ENCODE assay signal across 8 cellular contexts in genomic region chr19:13840751-13841338, GRCh38. TPM values are rescaled to one million over a fixed set of nuclear protein-coding genes. Genes with fewer than 3 reads are reported as not detected.
DNase-seq lines count a peak whose midpoint lies in the region; ATAC-seq and TF ChIP-seq lines count a peak whose summit lies in the region.

No MANE protein-coding gene starts in this region.

- no peak for TF ChIP-seq CTCF in OCI-LY7 (conservative IDR thresholded peaks at IDR 0.05; ENCODE audit: low read length)

- peaks cover 13% of the 10 kb centered on the region for H3K79me1 ChIP-seq in neuronal stem cell (ENCODE audit: low read depth, low read length)

- H3K9ac ChIP-seq in neuronal stem cell (ENCODE audit: low read depth, low read length, poor library complexity) = peak overlapping the region; percentile 60

- peak overlapping the region; percentile 91 for H3K4me3 ChIP-seq in CD4-positive, CD25-positive, alpha-beta regulatory T cell (ENCODE audit: low read depth, low read length)
- H3K4me3 ChIP-seq in OCI-LY7 (ENCODE audit: low read depth, low read length, poor library complexity, severe bottlenecking) (no peak overlapping the region), neuronal stem cell (ENCODE audit: low read length in 2 of 2) (peak overlapping the region in 1 of 2 donors; percentile 66)

- no peaks in the 10 kb centered on the region for H4K20me1 ChIP-seq in OCI-LY7 (ENCODE audit: insufficient read depth, low read length)

- peak overlapping the region; percentile 81 for H2BK120ac ChIP-seq in neuronal stem cell (ENCODE audit: low read depth, low read length)

- peak overlapping the region; percentile 89 to 98 (median 93) for H3K4me3 Mint-ChIP-seq in CD4-positive, CD25-positive, alpha-beta regulatory T cell
- peak overlapping the region; percentile 95 to 98 for H3K4me3 Mint-ChIP-seq in effector memory CD8-positive, alpha-beta T cell

- H3K27ac Mint-ChIP-seq in CD4-positive, CD25-positive, alpha-beta regulatory T cell = peak overlapping the region; percentile 94 to 98 (median 97)
- peak overlapping the region; percentile 100 for H3K27ac Mint-ChIP-seq in effector memory CD8-positive, alpha-beta T cell

- peaks cover 5% of the 10 kb centered on the region for H3K36me3 ChIP-seq in CD4-positive, CD25-positive, alpha-beta regulatory T cell (ENCODE audit: control insufficient read depth, insufficient read depth, low read length)
- H3K36me3 ChIP-seq in OCI-LY7 (ENCODE audit: insufficient read depth, low read length) (no peaks in the 10 kb centered on the region), neuronal stem cell (replicated peaks in 1 of 2; ENCODE audit: control insufficient read depth in 2 of 2, insufficient read depth in 2 of 2, low read length in 2 of 2) (peaks cover 1 to 3% of the 10 kb centered on the region in 2 donors)

- H3K4me2 ChIP-seq in OCI-LY7 (ENCODE audit: low read length) (peak overlapping the region; percentile 76; the same call in 1 of the 2 replicates), neuronal stem cell (ENCODE audit: insufficient read depth, low read length, poor library complexity, severe bottlenecking) (no peak overlapping the region)

- CTCF ChIA-PET in OCI-LY7 (lab: Charles Lee; ENCODE audit: unreplicated experiment) = no interaction called here

- peaks cover 0 to 5% (median 0%) of the 10 kb centered on the region in 7 donors for H3K9me3 Mint-ChIP-seq in CD4-positive, CD25-positive, alpha-beta regulatory T cell
- H3K9me3 Mint-ChIP-seq in effector memory CD8-positive, alpha-beta T cell = no peaks in the 10 kb centered on the region

- H3K36me3 Mint-ChIP-seq in CD4-positive, CD25-positive, alpha-beta regulatory T cell = no peaks in the 10 kb centered on the region
- H3K36me3 Mint-ChIP-seq in effector memory CD8-positive, alpha-beta T cell (ENCODE audit: insufficient read depth) = peaks cover 98% of the 10 kb centered on the region

- H4K91ac ChIP-seq in neuronal stem cell (ENCODE audit: low read depth, low read length, poor library complexity) = peak overlapping the region; percentile 72

- H3K4me1 Mint-ChIP-seq in CD4-positive, CD25-positive, alpha-beta regulatory T cell = peaks cover 6 to 86% (median 33%) of the 10 kb centered on the region in 4 donors
- H3K4me1 Mint-ChIP-seq in effector memory CD8-positive, alpha-beta T cell (ENCODE audit: low read depth in 2 of 2) = peaks cover 72 to 73% of the 10 kb centered on the region in 2 donors

- no peak for ATAC-seq in CD4-positive, CD25-positive, alpha-beta regulatory T cell (ENCODE audit: low read depth in 2 of 2)
- no peak for ATAC-seq in effector memory CD8-positive, alpha-beta T cell (replicated peaks)
- no peak for ATAC-seq in HG02588 (IDR thresholded peaks at IDR 0.05; ENCODE audit: unreplicated experiment)

- intact Hi-C loops in OCI-LY7 (cut with micrococcal nuclease; ENCODE audit: unreplicated experiment) = no loop called here

- peak overlapping the region; percentile 98 for H2BK15ac ChIP-seq in neuronal stem cell (ENCODE audit: low read length)

- no peak for DNase-seq in CD4-positive, CD25-positive, alpha-beta regulatory T cell
- DNase-seq in OCI-LY7 (ENCODE audit: low spot score) = no peak
- no peak for DNase-seq in effector memory CD8-positive, alpha-beta T cell
- no peak for DNase-seq in neuronal stem cell (ENCODE audit: low spot score)
- DNase-seq in NCI-H128 (lab: John Stamatoyannopoulos, UW; ENCODE audit: unreplicated experiment) = no peak
- no peak for DNase-seq in NCI-H2171 (lab: John Stamatoyannopoulos, UW)
- DNase-seq in NCI-H446 (lab: John Stamatoyannopoulos, UW) = no peak

- peaks cover 8% of the 10 kb centered on the region for H3K27me3 Mint-ChIP-seq in CD4-positive, CD25-positive, alpha-beta regulatory T cell
- no peaks in the 10 kb centered on the region for H3K27me3 Mint-ChIP-seq in effector memory CD8-positive, alpha-beta T cell

- no peaks in the 10 kb centered on the region for H3K27me3 ChIP-seq in CD4-positive, CD25-positive, alpha-beta regulatory T cell (ENCODE audit: control insufficient read depth, insufficient read depth, low read length)
- H3K27me3 ChIP-seq in neuronal stem cell (ENCODE audit: control insufficient read depth in 3 of 3, insufficient read depth in 3 of 3, low read depth in 1 of 3, low read length in 3 of 3) = peaks cover 0 to 8% (median 0%) of the 10 kb centered on the region in 3 experiments

- no CpG with 5 or more reads among the region's 20 CpGs for WGBS in neuronal stem cell (ENCODE audit: extremely low coverage in 2 of 2, insufficient read length in 2 of 2, insufficient replicate concordance in 1 of 2), 2 donors

- POLR2A ChIA-PET in OCI-LY7 (lab: Charles Lee) = no interaction called here

- no TSS peak for BruUV-seq in OCI-LY7 (replicated peaks; lab: Mats Ljungman, UMichigan)

- no peaks in the 10 kb centered on the region for H3K79me2 ChIP-seq in OCI-LY7 (ENCODE audit: insufficient read depth, low read depth, low read length)

- H3K23ac ChIP-seq in neuronal stem cell (ENCODE audit: low read depth, low read length, poor library complexity) = peak overlapping the region; percentile 98

- H3K27ac ChIP-seq in CD4-positive, CD25-positive, alpha-beta regulatory T cell (ENCODE audit: insufficient read depth, low read length, poor library complexity, severe bottlenecking) = peak overlapping the region; percentile 99
- no peak overlapping the region for H3K27ac ChIP-seq in OCI-LY7 (ENCODE audit: low read depth, low read length, poor library complexity, severe bottlenecking)
- H3K27ac ChIP-seq in neuronal stem cell (replicated peaks; ENCODE audit: low read length) = no peak overlapping the region

- peak overlapping the region; percentile 98 for H2AK5ac ChIP-seq in neuronal stem cell (ENCODE audit: low read depth, low read length)

- peak overlapping the region; percentile 94 for H2BK12ac ChIP-seq in neuronal stem cell (ENCODE audit: low read length)

- peaks cover 90% of the 10 kb centered on the region for H3K4me1 ChIP-seq in CD4-positive, CD25-positive, alpha-beta regulatory T cell (ENCODE audit: control insufficient read depth, insufficient read depth, low read length, poor library complexity, severe bottlenecking)
- H3K4me1 ChIP-seq in OCI-LY7 (ENCODE audit: insufficient read depth, low read length, poor library complexity, severe bottlenecking) (peaks cover 66% of the 10 kb centered on the region), neuronal stem cell (ENCODE audit: control insufficient read depth in 2 of 2, insufficient read depth in 1 of 2, low read depth in 1 of 2, low read length in 2 of 2) (peaks cover 23 to 27% of the 10 kb centered on the region in 2 donors)

- no peak overlapping the region for H2AFZ ChIP-seq in OCI-LY7 (ENCODE audit: low read length)
- H2AFZ ChIP-seq in neuronal stem cell (ENCODE audit: low read length) = no peak overlapping the region

- H3K14ac ChIP-seq in neuronal stem cell (ENCODE audit: low read length) = peak overlapping the region; percentile 38

- H3K18ac ChIP-seq in neuronal stem cell (ENCODE audit: low read length) = peak overlapping the region; percentile 99

- no peak overlapping the region for H4K8ac ChIP-seq in neuronal stem cell (ENCODE audit: low read depth, low read length)

- H3K9me3 ChIP-seq in CD4-positive, CD25-positive, alpha-beta regulatory T cell (ENCODE audit: control insufficient read depth in 2 of 2, low read length in 2 of 2) = no peaks in the 10 kb centered on the region
- H3K9me3 ChIP-seq in OCI-LY7 (ENCODE audit: low read length) (no peaks in the 10 kb centered on the region), neuronal stem cell (replicated peaks in 1 of 2; ENCODE audit: control insufficient read depth in 2 of 2, insufficient read depth in 1 of 2, low read depth in 1 of 2, low read length in 2 of 2) (no peaks in the 10 kb centered on the region)

- no peak overlapping the region for H2BK5ac ChIP-seq in neuronal stem cell (ENCODE audit: low read length)

- H3K9me2 ChIP-seq in OCI-LY7 (ENCODE audit: insufficient read depth, low read length) = no peaks in the 10 kb centered on the region

- no peak overlapping the region for H3K4ac ChIP-seq in neuronal stem cell (ENCODE audit: low read length)

RNA-seq across cellular contexts. Expression of gene NANOS3, which starts 36.1 kb away (rescaled TPM):
- not detected for total RNA-seq in CD4-positive, CD25-positive, alpha-beta regulatory T cell
- polyA plus RNA-seq in CD4-positive, CD25-positive, alpha-beta regulatory T cell = not detected
- not detected in 2 replicates for total RNA-seq in OCI-LY7 (2014; rRNA removed; shearing (Covaris generic))
- total RNA-seq in OCI-LY7 (2022) = not detected in 2 replicates
- polyA plus RNA-seq in neuronal stem cell (2013, experiment 1 of 2) = 0.08 TPM
- not detected for polyA plus RNA-seq in neuronal stem cell (2013, experiment 2 of 2)

RNA-seq across cellular contexts. Expression of gene ZSWIM4, which starts 45.6 kb away (rescaled TPM):
- 4.5 TPM for total RNA-seq in CD4-positive, CD25-positive, alpha-beta regulatory T cell
- polyA plus RNA-seq in CD4-positive, CD25-positive, alpha-beta regulatory T cell = under 1 TPM; 0.46 to 0.82 (median 0.54) TPM
- total RNA-seq in OCI-LY7 (2014; rRNA removed; shearing (Covaris generic)) = 3.7 and 5.0 TPM in 2 replicates
- 10.8 and 13.4 TPM in 2 replicates for total RNA-seq in OCI-LY7 (2022)
- polyA plus RNA-seq in neuronal stem cell (2013, experiment 1 of 2) = 16.2 TPM
- polyA plus RNA-seq in neuronal stem cell (2013, experiment 2 of 2) = 16.7 TPM
